8 cellular contexts compared by ENCODE assay signal in the genomic region with DNA sequence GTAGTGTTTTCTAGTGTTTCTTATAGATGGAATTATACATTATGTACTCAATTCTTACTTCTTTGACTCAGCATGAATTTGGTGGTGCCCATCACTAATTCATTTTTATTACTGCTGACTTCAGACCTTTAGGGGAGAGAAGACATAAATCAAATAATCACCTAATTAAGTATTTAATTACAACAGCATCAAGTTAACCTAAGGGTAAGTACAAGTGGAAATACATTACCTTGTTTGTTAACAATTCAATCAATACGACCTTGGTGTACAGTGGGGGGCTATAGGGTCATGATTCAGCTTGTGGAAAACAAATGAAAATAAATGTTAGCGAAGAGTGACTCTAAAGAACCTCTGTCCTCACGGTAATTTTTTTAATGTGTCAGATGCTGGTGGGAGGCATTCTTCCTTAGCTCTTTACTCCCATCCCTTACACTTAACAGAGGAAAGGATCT. TPM values are rescaled to one million over a fixed set of nuclear protein-coding genes. Genes with fewer than 3 reads are reported as not detected.
DNase-seq lines count a peak whose midpoint lies in the region; ATAC-seq and TF ChIP-seq lines count a peak whose summit lies in the region.

No MANE protein-coding gene starts in this region.

- TF ChIP-seq CTCF in suprapubic skin (IDR thresholded peaks at IDR 0.05) (no peak), lower leg skin (IDR thresholded peaks at IDR 0.05) (no peak)

- peaks cover 1% of the 10 kb centered on the region for H3K36me3 Mint-ChIP-seq in T-helper 1 cell treated with Interleukin-12 subunit alpha and Interleukin-12 subunit beta and Interleukin-4 antibody, amounts not matched to agents 30 μg/mL and 1 μg/mL, for 36 hours (ENCODE audit: low read depth)

- DNase-seq in T-helper 1 cell (no peak), adipocyte (ENCODE audit: low read depth) (no peak), suprapubic skin (ENCODE audit: low spot score in 2 of 2) (no peak), lower leg skin (ENCODE audit: low spot score in 2 of 2) (no peak)

- H3K27ac ChIP-seq in layer of hippocampus (ENCODE audit: low read depth, low read length) (peak overlapping the region; percentile 87), suprapubic skin (peak overlapping the region; percentile 98)

- peaks cover 19% of the 10 kb centered on the region for H3K4me1 ChIP-seq in adipocyte (ENCODE audit: control insufficient read depth, insufficient read depth, low read length)
- peaks cover 22% of the 10 kb centered on the region for H3K4me1 ChIP-seq in suprapubic skin

- TF ChIP-seq POLR2A in suprapubic skin (IDR thresholded peaks at IDR 0.05) (no peak), lower leg skin (IDR thresholded peaks at IDR 0.05) (no peak)

- 2% methylated on average over 3 of the region's 3 CpGs for WGBS in suprapubic skin
- WGBS in lower leg skin, 2 donors = 0 to 1% methylated on average over 3 of the region's 3 CpGs

- peak overlapping the region; percentile 89 for H3K9ac ChIP-seq in adipocyte (ENCODE audit: low read length)

- no peak for TF ChIP-seq EP300 in suprapubic skin (IDR thresholded peaks at IDR 0.05)

- no peaks in the 10 kb centered on the region for H3K27me3 ChIP-seq in adipocyte (replicated peaks; ENCODE audit: control insufficient read depth, insufficient read depth, low read length)
- H3K27me3 ChIP-seq in layer of hippocampus (ENCODE audit: control insufficient read depth, insufficient read depth, low read length) = no peaks in the 10 kb centered on the region
- H3K27me3 ChIP-seq in suprapubic skin = no peaks in the 10 kb centered on the region

- no peaks in the 10 kb centered on the region for H3K9me3 Mint-ChIP-seq in T-helper 1 cell treated with Interleukin-12 subunit alpha and Interleukin-12 subunit beta and Interleukin-4 antibody, amounts not matched to agents 30 μg/mL and 1 μg/mL, for 36 hours

- intact Hi-C loops in lower leg skin (cut with DNase I; ENCODE audit: low total_unique reads) = loop anchor here (10.0 kb wide), 1 partner anchor 199 kb away; no protein-coding TSS in a partner anchor

- peaks cover 12% of the 10 kb centered on the region for H3K36me3 ChIP-seq in adipocyte (ENCODE audit: control insufficient read depth, insufficient read depth, low read length, severe bottlenecking)
- peaks cover 4% of the 10 kb centered on the region for H3K36me3 ChIP-seq in suprapubic skin

- H3K9me3 ChIP-seq in adipocyte (ENCODE audit: control insufficient read depth, low read length) (no peaks in the 10 kb centered on the region), suprapubic skin (no peaks in the 10 kb centered on the region)

- peak overlapping the region; percentile 89 for H3K4me3 Mint-ChIP-seq in T-helper 1 cell treated with Interleukin-12 subunit alpha and Interleukin-12 subunit beta and Interleukin-4 antibody, amounts not matched to agents 30 μg/mL and 1 μg/mL, for 36 hours

- peak overlapping the region; percentile 82 for H3K27ac Mint-ChIP-seq in T-helper 1 cell treated with Interleukin-12 subunit alpha and Interleukin-12 subunit beta and Interleukin-4 antibody, amounts not matched to agents 30 μg/mL and 1 μg/mL, for 36 hours

- H3K4me1 Mint-ChIP-seq in T-helper 1 cell treated with Interleukin-12 subunit alpha and Interleukin-12 subunit beta and Interleukin-4 antibody, amounts not matched to agents 30 μg/mL and 1 μg/mL, for 36 hours (ENCODE audit: low read depth) = peaks cover 20% of the 10 kb centered on the region

- peak overlapping the region; percentile 91 for H3K4me3 ChIP-seq in adipocyte (ENCODE audit: low read length)
- H3K4me3 ChIP-seq in suprapubic skin = peak overlapping the region; percentile 84
- H3K4me3 ChIP-seq in lower leg skin (ENCODE audit: low read depth, poor library complexity, severe bottlenecking) = no peak overlapping the region

- ATAC-seq in GM21737 (IDR thresholded peaks at IDR 0.05; ENCODE audit: unreplicated experiment) = no peak
- no peak for ATAC-seq in HG03039 (IDR thresholded peaks at IDR 0.05; ENCODE audit: unreplicated experiment)

- H3K27me3 Mint-ChIP-seq in T-helper 1 cell treated with Interleukin-12 subunit alpha and Interleukin-12 subunit beta and Interleukin-4 antibody, amounts not matched to agents 30 μg/mL and 1 μg/mL, for 36 hours (ENCODE audit: low read depth) = no peaks in the 10 kb centered on the region

RNA-seq across cellular contexts. Expression of a gene that starts 0.5 kb away (rescaled TPM):
- total RNA-seq in suprapubic skin (100 to 1,000 TPM in 1 of 4 donors, 10 to 100 TPM in 3; 32.0 to 112 (median 38.2) TPM), lower leg skin (10 to 100 TPM; 44.0 to 80.5 (median 49.1) TPM)
